In genomic region chr3:49916686-49917085, GRCh38 we compare ENCODE assay signal across 1 cellular context.
TF ChIP-seq lines count a peak whose summit lies in the region.

No MANE protein-coding gene starts in this region.

TF ChIP-seq in H1, 55 proteins besides CTCF, POLR2A, EP300 and RAD21:
- TF ChIP-seq TBP (IDR thresholded peaks at IDR 0.05; ENCODE audit: low read depth, low read length) (no peak), CEBPB (IDR thresholded peaks at IDR 0.05; ENCODE audit: low read depth, low read length) (peak; percentile 91)
